12 cellular contexts compared by ENCODE assay signal in the genomic region with DNA sequence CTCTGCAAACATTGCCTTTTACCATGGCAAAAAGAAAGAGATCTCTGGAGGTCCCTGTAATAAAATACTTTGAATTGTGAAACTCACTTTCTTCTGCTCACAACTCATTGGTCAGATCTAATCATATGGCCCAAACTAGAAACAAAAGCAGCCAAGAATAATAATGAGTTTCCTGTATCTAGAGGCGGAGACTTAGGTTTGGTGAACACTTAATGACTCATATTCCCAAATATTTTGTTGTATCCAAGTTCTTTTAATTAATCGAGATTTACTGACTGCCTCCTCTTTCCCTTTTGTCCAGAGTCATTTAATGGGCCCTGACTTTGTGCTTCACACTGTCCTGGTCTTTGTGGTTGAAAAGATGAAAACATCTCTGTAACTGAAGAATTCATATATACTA.
DNase-seq lines count a peak whose midpoint lies in the region; ATAC-seq and TF ChIP-seq lines count a peak whose summit lies in the region.
"Had no signal": no experiment of that assay in that cellular context is flagged by ENCODE, and none has a peak within 500 bp of the region (broad histone marks: within the 10 kb centered on the region; RNA-seq: fewer than 3 reads in every experiment).

No MANE protein-coding gene starts in this region.

- no peaks in the 10 kb centered on the region for H4K20me1 ChIP-seq in KMS-11 (ENCODE audit: insufficient read depth)
- H4K20me1 ChIP-seq in mammary epithelial cell (ENCODE audit: insufficient read depth, low read length) = no peaks in the 10 kb centered on the region

- TF ChIP-seq CTCF in KMS-11 (conservative IDR thresholded peaks at IDR 0.05; ENCODE audit: low read depth, low read length) = no peak
- TF ChIP-seq CTCF in mammary epithelial cell (conservative IDR thresholded peaks at IDR 0.05 in 1 of 2, IDR thresholded peaks at IDR 0.05 in 1 of 2; ENCODE audit: extremely low read depth in 1 of 2, insufficient read depth in 1 of 2, low read depth in 1 of 2, low read length in 2 of 2) = no peak

- WGBS in mammary epithelial cell (ENCODE audit: low coverage, missing lambda C conversion rate) = 0% methylated on average over 2 of the region's 2 CpGs

- H3K79me2 ChIP-seq in KMS-11 (ENCODE audit: insufficient read depth, low read depth) = no peaks in the 10 kb centered on the region
- H3K79me2 ChIP-seq in mammary epithelial cell (ENCODE audit: insufficient read depth, low read length) = no peaks in the 10 kb centered on the region

- no peak for ATAC-seq in HG03460 (IDR thresholded peaks at IDR 0.05; ENCODE audit: unreplicated experiment)
- ATAC-seq in GM18861 (IDR thresholded peaks at IDR 0.05; ENCODE audit: unreplicated experiment) = no peak
- ATAC-seq in HG03354 (IDR thresholded peaks at IDR 0.05; ENCODE audit: poor library complexity, severe bottlenecking, unreplicated experiment) = no peak
- ATAC-seq: K562 had no signal

- no peak overlapping the region for H3K9ac ChIP-seq in KMS-11
- peak overlapping the region; percentile 16 for H3K9ac ChIP-seq in mammary epithelial cell (ENCODE audit: insufficient read depth, low read length)

- H3K36me3 ChIP-seq in KMS-11 (ENCODE audit: insufficient read depth) = no peaks in the 10 kb centered on the region
- no peaks in the 10 kb centered on the region for H3K36me3 ChIP-seq in mammary epithelial cell (ENCODE audit: insufficient read depth, low read length)
- H3K36me3 ChIP-seq: ovary had no signal

- dilution Hi-C loops in mammary epithelial cell (cut with HindIII; ENCODE audit: low sequenced_read_pairs) = no loop called here

- H3K4me3 ChIP-seq in KMS-11 (IDR thresholded peaks at IDR 0.05; ENCODE audit: insufficient read depth, low read depth, low read length) (no peak overlapping the region), mammary epithelial cell (replicated peaks in 1 of 3; ENCODE audit: insufficient read depth in 1 of 3, low read depth in 2 of 3, low read length in 3 of 3) (no peak overlapping the region)
- H3K4me3 ChIP-seq: K562, ovary had no signal

- intact Hi-C loops in mammary epithelial cell (cut with micrococcal nuclease) = loop anchor here (5.0 to 10.0 kb wide), 4 partner anchors 40 to 1847 kb away; no protein-coding TSS in a partner anchor

- peak overlapping the region; percentile 32 for H3K4me2 ChIP-seq in KMS-11
- H3K4me2 ChIP-seq in mammary epithelial cell (ENCODE audit: insufficient read depth, low read depth, low read length) = peak overlapping the region; percentile 53

- no peak overlapping the region for H2AFZ ChIP-seq in KMS-11 (ENCODE audit: low read depth)
- H2AFZ ChIP-seq in mammary epithelial cell (ENCODE audit: low read depth, low read length) = no peak overlapping the region

- DNase-seq in AG08395 (ENCODE audit: low spot score) = peak; percentile 54
- DNase-seq in mammary epithelial cell = peak; percentile 84
- DNase-seq in left kidney (ENCODE audit: low read depth, low spot score) = peak; percentile 15
- no peak for DNase-seq in NK-92 treated with Interleukin-12 subunit alpha and Interleukin-12 subunit beta, amount 100 ng/mL, for 24 hours (lab: John Stamatoyannopoulos, UW)
- DNase-seq: CD4-positive, CD25-positive, alpha-beta regulatory T cell; central memory CD4-positive, alpha-beta T cell; ovary had no signal

- H3K27me3 ChIP-seq in KMS-11 (ENCODE audit: insufficient read depth, low read depth) (no peaks in the 10 kb centered on the region), mammary epithelial cell (ENCODE audit: insufficient read depth, low read length) (no peaks in the 10 kb centered on the region)
- H3K27me3 ChIP-seq: ovary had no signal

- H3K9me3 ChIP-seq in mammary epithelial cell (replicated peaks; ENCODE audit: insufficient read depth, low read length) = no peaks in the 10 kb centered on the region
- H3K9me3 ChIP-seq: ovary had no signal

- BruUV-seq in mammary epithelial cell (replicated peaks; lab: Mats Ljungman, UMichigan) = no TSS peak

- in situ Hi-C loops in mammary epithelial cell (cut with MboI; ENCODE audit: low sequenced_read_pairs in 2 of 2) = no loop called here

- H3K27ac ChIP-seq in KMS-11 = peak overlapping the region; percentile 19; the same call in 1 of the 2 replicates
- H3K27ac ChIP-seq in mammary epithelial cell (ENCODE audit: insufficient read depth, low read depth, low read length) = peak overlapping the region; percentile 81
- H3K27ac ChIP-seq: ovary had no signal

- H3K4me1 ChIP-seq in KMS-11 (ENCODE audit: low read depth, poor library complexity, severe bottlenecking) = peaks cover 31% of the 10 kb centered on the region
- peaks cover 11% of the 10 kb centered on the region for H3K4me1 ChIP-seq in mammary epithelial cell (ENCODE audit: insufficient read depth, low read length)

- CTCF ChIA-PET in mammary epithelial cell (lab: Charles Lee; ENCODE audit: low non-redundant PET) = no interaction called here
